ENCODE assay signal across 9 cellular contexts in the genomic region with DNA sequence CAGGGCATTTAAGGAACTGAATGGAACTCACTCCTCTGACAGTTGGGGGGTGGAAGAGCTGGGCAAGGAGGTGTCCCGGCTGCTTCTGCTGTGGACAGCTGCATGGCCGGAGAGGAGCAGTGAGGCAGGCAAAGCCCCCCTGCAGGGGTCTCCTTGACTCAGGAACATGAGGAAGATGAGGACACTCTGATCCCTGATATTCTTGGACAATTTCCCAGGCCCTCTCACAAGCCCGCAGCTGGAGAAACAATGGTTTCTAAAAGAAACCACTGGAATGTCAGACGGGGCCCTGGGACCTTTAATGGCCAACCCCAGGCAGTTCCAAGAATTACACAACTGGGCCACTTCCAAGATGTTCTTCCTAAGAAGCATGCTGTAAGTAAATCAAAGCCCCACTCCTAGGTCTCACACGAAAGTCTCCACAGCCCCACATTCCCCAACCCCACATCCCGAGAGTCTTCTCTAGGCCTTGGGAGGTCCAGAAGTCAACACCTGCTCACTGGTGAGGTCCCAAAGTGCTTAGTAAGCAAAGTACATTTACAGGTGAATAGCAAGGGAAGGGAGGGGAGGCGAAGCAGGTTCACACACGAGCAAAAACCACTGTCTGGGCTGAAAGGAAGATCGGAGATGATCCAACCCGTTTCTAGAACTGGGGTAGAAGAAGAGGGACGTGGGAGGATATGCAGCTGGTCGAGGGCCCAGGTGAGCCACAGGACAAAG. TPM values are rescaled to one million over a fixed set of nuclear protein-coding genes. Genes with fewer than 3 reads are reported as not detected.
DNase-seq lines count a peak whose midpoint lies in the region; ATAC-seq and TF ChIP-seq lines count a peak whose summit lies in the region.
"Had no signal": no experiment of that assay in that cellular context is flagged by ENCODE, and none has a peak within 500 bp of the region (broad histone marks: within the 10 kb centered on the region; RNA-seq: fewer than 3 reads in every experiment).

No MANE protein-coding gene starts in this region.

- peaks cover 14% of the 10 kb centered on the region for H3K23me2 ChIP-seq in H9 (ENCODE audit: insufficient read length, low read depth, low read length, poor library complexity, severe bottlenecking)

- H3K27me3 Mint-ChIP-seq in H9 (ENCODE audit: low read depth), result peaks cover 9% of the 10 kb centered on the region
- H3K27me3 Mint-ChIP-seq in activated T-helper 17 cell treated with anti-CD3 and anti-CD28 coated beads, Interleukin-2, amount 50 U/mL, for 72 hours, result no peaks in the 10 kb centered on the region
- H3K27me3 Mint-ChIP-seq in stimulated activated naive CD8-positive, alpha-beta T cell treated with anti-CD3 and anti-CD28 coated beads, Interleukin-15, amount 100 ng/mL, for 72 hours, result no peaks in the 10 kb centered on the region

- peak overlapping the region; percentile 91 to 95; a peak in 4 of 5 replicates for H3K4me3 Mint-ChIP-seq in H9
- peak overlapping the region; percentile 94 for H3K4me3 Mint-ChIP-seq in activated T-helper 17 cell treated with anti-CD3 and anti-CD28 coated beads, Interleukin-2, amount 50 U/mL, for 72 hours
- H3K4me3 Mint-ChIP-seq in stimulated activated naive CD8-positive, alpha-beta T cell treated with anti-CD3 and anti-CD28 coated beads, Interleukin-15, amount 100 ng/mL, for 72 hours, result peak overlapping the region; percentile 94

- no CpG with 5 or more reads among the region's 12 CpGs for WGBS in H9 (ENCODE audit: extremely low coverage, insufficient read length, low lambda C conversion rate)

- H3K27me3 ChIP-seq in H9 (ENCODE audit: insufficient read depth, low read length) (no peaks in the 10 kb centered on the region), right atrium auricular region (no peaks in the 10 kb centered on the region)

- H3K4me3 ChIP-seq in right atrium auricular region, result peak overlapping the region; percentile 55 to 85

- peaks cover 34 to 41% of the 10 kb centered on the region in 2 experiments for H3K4me1 Mint-ChIP-seq in H9
- peaks cover 33% of the 10 kb centered on the region for H3K4me1 Mint-ChIP-seq in activated T-helper 17 cell treated with anti-CD3 and anti-CD28 coated beads, Interleukin-2, amount 50 U/mL, for 72 hours
- peaks cover 47% of the 10 kb centered on the region for H3K4me1 Mint-ChIP-seq in stimulated activated naive CD8-positive, alpha-beta T cell treated with anti-CD3 and anti-CD28 coated beads, Interleukin-15, amount 100 ng/mL, for 72 hours

- peak overlapping the region; percentile 28 for H3K9ac ChIP-seq in H9 (ENCODE audit: extremely low read depth, insufficient read length, low read length)

- H3K9me3 ChIP-seq in H9 (ENCODE audit: control insufficient read depth, low read depth, low read length) (no peaks in the 10 kb centered on the region), right atrium auricular region (no peaks in the 10 kb centered on the region)

- H3K27ac ChIP-seq in H9 (ENCODE audit: insufficient read length, low read depth, low read length), result no peak overlapping the region
- peak overlapping the region; percentile 77 for H3K27ac ChIP-seq in right atrium auricular region

- no peaks in the 10 kb centered on the region for H3K36me3 ChIP-seq in right atrium auricular region

- peaks cover 21% of the 10 kb centered on the region; the same call in 1 of the 2 replicates for H3K79me2 ChIP-seq in H9 (ENCODE audit: insufficient read depth, low read length)

- H4K20me1 ChIP-seq in H9 (ENCODE audit: control insufficient read depth, insufficient read depth, insufficient read length), result no peaks in the 10 kb centered on the region

- H2AFZ ChIP-seq in H9 (ENCODE audit: low read length), result no peak overlapping the region

- no peak overlapping the region for H2BK12ac ChIP-seq in H9 (ENCODE audit: insufficient read length, low read depth, low read length)

- no peak overlapping the region for H3K56ac ChIP-seq in H9 (ENCODE audit: insufficient read length, low read depth, low read length)

- H3K4me1 ChIP-seq in H9 (ENCODE audit: insufficient read depth, low read length), result peaks cover 8% of the 10 kb centered on the region; the same call in 1 of the 2 replicates
- H3K4me1 ChIP-seq in right atrium auricular region, result peaks cover 0 to 41% of the 10 kb centered on the region in 2 donors

- H3K18ac ChIP-seq in H9 (ENCODE audit: insufficient read length, low read depth, low read length), result no peak overlapping the region

- peak overlapping the region; percentile 49 for H4K5ac ChIP-seq in H9 (ENCODE audit: insufficient read length, low read depth, low read length)

- H4K91ac ChIP-seq in H9 (ENCODE audit: insufficient read length, low read depth, low read length), result no peak overlapping the region

- H2BK15ac ChIP-seq in H9 (ENCODE audit: low read depth, low read length), result no peak overlapping the region

- ATAC-seq in activated T-helper 17 cell treated with anti-CD3 and anti-CD28 coated beads, Interleukin-2, amount 50 U/mL, for 72 hours (replicated peaks), result no peak
- no peak for ATAC-seq in stimulated activated naive CD8-positive, alpha-beta T cell treated with anti-CD3 and anti-CD28 coated beads, Interleukin-15, amount 100 ng/mL, for 72 hours
- no peak for ATAC-seq in GM21786 (IDR thresholded peaks at IDR 0.05; ENCODE audit: unreplicated experiment)

- no peak overlapping the region for H2BK5ac ChIP-seq in H9 (ENCODE audit: insufficient read length, low read length)

- no peaks in the 10 kb centered on the region; a peak in 2 of 5 replicates for H3K9me3 Mint-ChIP-seq in H9
- peaks cover 4% of the 10 kb centered on the region for H3K9me3 Mint-ChIP-seq in activated T-helper 17 cell treated with anti-CD3 and anti-CD28 coated beads, Interleukin-2, amount 50 U/mL, for 72 hours
- H3K9me3 Mint-ChIP-seq in stimulated activated naive CD8-positive, alpha-beta T cell treated with anti-CD3 and anti-CD28 coated beads, Interleukin-15, amount 100 ng/mL, for 72 hours, result peaks cover 0 to 6% of the 10 kb centered on the region in 2 donors

- H3K4ac ChIP-seq in H9 (ENCODE audit: low read depth, low read length), result no peak overlapping the region

- H2AK5ac ChIP-seq in H9 (ENCODE audit: insufficient read length, low read length), result no peak overlapping the region

- no peak overlapping the region for H3K23ac ChIP-seq in H9 (ENCODE audit: insufficient read length, low read depth, low read length)

- no peak for DNase-seq in H9
- DNase-seq in right atrium auricular region (ENCODE audit: low spot score), result no peak
- DNase-seq in stimulated activated naive CD8-positive, alpha-beta T cell treated with anti-CD3 and anti-CD28 coated beads, Interleukin-15, amount 100 ng/mL, for 72 hours, result no peak
- DNase-seq in DMS153 treated with DMSO at 0.1 percent for 48 hours (lab: John Stamatoyannopoulos, UW; ENCODE audit: unreplicated experiment), result no peak
- DNase-seq in NCI-H128 (lab: John Stamatoyannopoulos, UW; ENCODE audit: unreplicated experiment), result no peak
- no peak for DNase-seq in NCI-H510A treated with DMSO at 0.1 percent for 48 hours (lab: John Stamatoyannopoulos, UW)

- H3K36me3 Mint-ChIP-seq in H9 (ENCODE audit: insufficient read depth in 1 of 3, low read depth in 3 of 3), result peaks cover 13 to 24% (median 16%) of the 10 kb centered on the region in 3 experiments
- H3K36me3 Mint-ChIP-seq in activated T-helper 17 cell treated with anti-CD3 and anti-CD28 coated beads, Interleukin-2, amount 50 U/mL, for 72 hours (ENCODE audit: low read depth), result peaks cover 42% of the 10 kb centered on the region

- H2BK120ac ChIP-seq in H9 (ENCODE audit: low read depth, low read length, poor library complexity, severe bottlenecking), result no peak overlapping the region

- no peak overlapping the region for H3T11ph ChIP-seq in H9 (ENCODE audit: low read length)

- H4K8ac ChIP-seq in H9 (replicated peaks; ENCODE audit: insufficient read length, low read depth, low read length), result no peak overlapping the region

- H3K4me2 ChIP-seq in H9 (ENCODE audit: insufficient read depth, insufficient read length, low read length), result no peak overlapping the region

- H3K27ac Mint-ChIP-seq in H9, result peak overlapping the region; percentile 77 to 88 (median 78); a peak in 5 of 7 replicates
- peak overlapping the region; percentile 95 for H3K27ac Mint-ChIP-seq in activated T-helper 17 cell treated with anti-CD3 and anti-CD28 coated beads, Interleukin-2, amount 50 U/mL, for 72 hours
- peak overlapping the region; percentile 72 to 95 for H3K27ac Mint-ChIP-seq in stimulated activated naive CD8-positive, alpha-beta T cell treated with anti-CD3 and anti-CD28 coated beads, Interleukin-15, amount 100 ng/mL, for 72 hours

- TF ChIP-seq CTCF in H9 (conservative IDR thresholded peaks at IDR 0.05), result no peak
- TF ChIP-seq CTCF in right atrium auricular region (IDR thresholded peaks at IDR 0.05), result no peak

- no peaks in the 10 kb centered on the region for H3K79me1 ChIP-seq in H9 (ENCODE audit: insufficient read depth, low read depth, low read length, poor library complexity, severe bottlenecking)

- H3K14ac ChIP-seq in H9 (ENCODE audit: insufficient read depth, low read length), result no peak overlapping the region

- H2BK20ac ChIP-seq in H9 (ENCODE audit: low read depth, low read length, poor library complexity, severe bottlenecking), result no peak overlapping the region

RNA-seq across cellular contexts. Expression of a gene that starts 1.0 kb away (rescaled TPM):
- total RNA-seq in H9 (2021), result 82.3 and 84.3 TPM in 2 replicates
- 10 to 100 TPM; 25.9 to 85.7 TPM for total RNA-seq in activated T-helper 17 cell treated with anti-CD3 and anti-CD28 coated beads, Interleukin-2, amount 50 U/mL, for 72 hours
- total RNA-seq in right atrium auricular region, result 10 to 100 TPM in 1 of 2 donors, 1 to 10 TPM in 1; 9.1 to 10.2 TPM

RNA-seq across cellular contexts. Expression of a gene that starts 14.9 kb away (rescaled TPM):
- total RNA-seq in H9 (2021) (0.07 TPM in 1 of 2 replicates, not detected in the other), right atrium auricular region (1 to 10 TPM in 1 of 2 donors, not detected in 1; 1.3 TPM)
- under 1 TPM; 0.19 to 0.37 TPM for total RNA-seq in activated T-helper 17 cell treated with anti-CD3 and anti-CD28 coated beads, Interleukin-2, amount 50 U/mL, for 72 hours
- total RNA-seq: NCI-H460 had no signal

RNA-seq across cellular contexts. Expression of a gene that starts 26.5 kb away (rescaled TPM):
- total RNA-seq in H9 (2021) (not detected in 2 replicates), right atrium auricular region (not detected)
- under 1 TPM in 1 of 2 donors, not detected in 1; 0.16 TPM for total RNA-seq in activated T-helper 17 cell treated with anti-CD3 and anti-CD28 coated beads, Interleukin-2, amount 50 U/mL, for 72 hours
- total RNA-seq: NCI-H460 had no signal

RNA-seq across cellular contexts. Expression of a gene that starts 55.7 kb away (rescaled TPM):
- total RNA-seq in H9 (2021) (not detected in 2 replicates), right atrium auricular region (not detected)
- total RNA-seq in activated T-helper 17 cell treated with anti-CD3 and anti-CD28 coated beads, Interleukin-2, amount 50 U/mL, for 72 hours, result not detected
- total RNA-seq: NCI-H460 had no signal
